In the genomic region with DNA sequence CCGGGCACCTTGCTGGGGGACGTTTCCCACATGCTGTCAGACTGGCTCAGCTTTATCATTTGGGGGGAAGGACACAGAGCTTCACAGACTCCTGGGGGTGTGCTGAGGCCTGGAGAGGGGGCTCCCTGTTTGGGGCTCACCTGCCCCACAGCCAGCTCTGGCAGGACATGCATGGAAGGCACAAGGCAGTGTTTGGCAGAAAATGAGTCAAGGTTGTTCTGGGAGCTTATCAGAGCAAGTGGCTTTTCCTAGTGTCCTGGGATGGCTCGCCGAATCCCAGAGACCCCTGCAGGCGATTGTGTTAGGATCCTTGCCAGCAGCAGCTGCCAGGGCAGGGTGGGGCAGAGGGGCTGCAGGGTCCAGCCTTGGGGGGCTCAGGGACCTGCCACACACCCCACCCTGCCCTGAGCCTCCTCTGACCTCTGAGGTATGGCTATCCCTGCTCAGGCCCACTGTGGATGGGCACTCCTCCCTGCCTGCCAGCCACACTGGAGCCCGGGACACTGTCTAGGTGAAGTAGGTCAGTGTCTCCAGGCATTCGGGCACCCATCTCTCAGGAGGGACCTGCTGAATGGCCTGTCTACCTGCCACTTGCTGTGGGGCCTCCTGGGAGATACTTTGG, we compare ENCODE assay signal across 14 cellular contexts.
DNase-seq lines count a peak whose midpoint lies in the region; ATAC-seq and TF ChIP-seq lines count a peak whose summit lies in the region.
"Had no signal": no experiment of that assay in that cellular context is flagged by ENCODE, and none has a peak within 500 bp of the region (broad histone marks: within the 10 kb centered on the region; RNA-seq: fewer than 3 reads in every experiment).

No MANE protein-coding gene starts in this region.

- no peak overlapping the region for H2BK12ac ChIP-seq in neuronal stem cell (ENCODE audit: low read length)

- H4K91ac ChIP-seq in neuronal stem cell (ENCODE audit: low read depth, low read length, poor library complexity): no peak overlapping the region

- H3K4me1 ChIP-seq in right cardiac atrium (ENCODE audit: control insufficient read depth, insufficient read depth, low read length) (no peaks in the 10 kb centered on the region), right atrium auricular region (no peaks in the 10 kb centered on the region), endodermal cell (ENCODE audit: control insufficient read depth, insufficient read depth, low read length) (peaks cover 44% of the 10 kb centered on the region), neuronal stem cell (ENCODE audit: control insufficient read depth in 2 of 2, insufficient read depth in 1 of 2, low read depth in 1 of 2, low read length in 2 of 2) (peaks cover 3 to 9% of the 10 kb centered on the region in 2 donors)
- H3K4me1 ChIP-seq: BE2C, Caco-2 had no signal

- peaks cover 50% of the 10 kb centered on the region for H3K4me1 Mint-ChIP-seq in endodermal cell
- H3K4me1 Mint-ChIP-seq: CD4-positive, CD25-positive, alpha-beta regulatory T cell had no signal

- no peaks in the 10 kb centered on the region for H3K36me3 ChIP-seq in right atrium auricular region
- H3K36me3 ChIP-seq in endodermal cell (ENCODE audit: control insufficient read depth, insufficient read depth, low read length): no peaks in the 10 kb centered on the region
- H3K36me3 ChIP-seq in neuronal stem cell (replicated peaks in 1 of 2; ENCODE audit: control insufficient read depth in 2 of 2, insufficient read depth in 2 of 2, low read length in 2 of 2): no peaks in the 10 kb centered on the region
- H3K36me3 ChIP-seq: BE2C had no signal

- TF ChIP-seq CTCF in right atrium auricular region (IDR thresholded peaks at IDR 0.05): no peak
- no peak for TF ChIP-seq CTCF in endodermal cell (conservative IDR thresholded peaks at IDR 0.05)

- H2BK15ac ChIP-seq in neuronal stem cell (ENCODE audit: low read length): no peak overlapping the region

- H3K4me2 ChIP-seq in neuronal stem cell (ENCODE audit: insufficient read depth, low read length, poor library complexity, severe bottlenecking): no peak overlapping the region

- H3K14ac ChIP-seq in neuronal stem cell (ENCODE audit: low read length): no peak overlapping the region

- peak in 2 of 3 donors; percentile 16 to 21 for DNase-seq in right cardiac atrium
- DNase-seq in right atrium auricular region (ENCODE audit: low spot score): no peak
- no peak for DNase-seq in endodermal cell
- no peak for DNase-seq in neuronal stem cell (ENCODE audit: low spot score)
- DNase-seq: ACHN; BE2C; C1 segment of cervical spinal cord; Caco-2; CD4-positive, CD25-positive, alpha-beta regulatory T cell; GM23248; HCEC 1CT had no signal

- H2BK120ac ChIP-seq in neuronal stem cell (ENCODE audit: low read depth, low read length): no peak overlapping the region

- H3K4me3 Mint-ChIP-seq in endodermal cell: no peak overlapping the region
- H3K4me3 Mint-ChIP-seq: CD4-positive, CD25-positive, alpha-beta regulatory T cell had no signal

- no peaks in the 10 kb centered on the region for H3K36me3 Mint-ChIP-seq in endodermal cell (ENCODE audit: low read depth)
- H3K36me3 Mint-ChIP-seq: CD4-positive, CD25-positive, alpha-beta regulatory T cell had no signal

- H3K9me3 Mint-ChIP-seq in endodermal cell: no peaks in the 10 kb centered on the region

- ATAC-seq in right cardiac atrium (peak in 1 of 2 donors; percentile 26), GM18870 (IDR thresholded peaks at IDR 0.05; ENCODE audit: unreplicated experiment) (no peak), HG03520 (IDR thresholded peaks at IDR 0.05; ENCODE audit: unreplicated experiment) (no peak)

- peak overlapping the region; percentile 15 for H2BK5ac ChIP-seq in neuronal stem cell (ENCODE audit: low read length)

- H3K4me3 ChIP-seq in right cardiac atrium (ENCODE audit: low read length): no peak overlapping the region
- H3K4me3 ChIP-seq in right atrium auricular region: no peak overlapping the region
- no peak overlapping the region for H3K4me3 ChIP-seq in endodermal cell (ENCODE audit: low read length)
- H3K4me3 ChIP-seq in neuronal stem cell (ENCODE audit: low read length in 2 of 2): no peak overlapping the region
- H3K4me3 ChIP-seq: GM23248 had no signal

- peaks cover 2% of the 10 kb centered on the region for H3K79me1 ChIP-seq in neuronal stem cell (ENCODE audit: low read depth, low read length)

- no peaks in the 10 kb centered on the region for H3K27me3 ChIP-seq in right cardiac atrium (ENCODE audit: control insufficient read depth, insufficient read depth)
- no peaks in the 10 kb centered on the region for H3K27me3 ChIP-seq in right atrium auricular region
- H3K27me3 ChIP-seq in endodermal cell (ENCODE audit: control insufficient read depth, insufficient read depth, low read length, poor library complexity, severe bottlenecking): no peaks in the 10 kb centered on the region
- no peaks in the 10 kb centered on the region for H3K27me3 ChIP-seq in neuronal stem cell (ENCODE audit: control insufficient read depth in 3 of 3, insufficient read depth in 3 of 3, low read depth in 1 of 3, low read length in 3 of 3)
- H3K27me3 ChIP-seq: BE2C had no signal

- H3K27ac ChIP-seq in right cardiac atrium (ENCODE audit: low read length) (no peak overlapping the region), right atrium auricular region (no peak overlapping the region), endodermal cell (ENCODE audit: low read depth, low read length) (no peak overlapping the region), neuronal stem cell (replicated peaks; ENCODE audit: low read length) (no peak overlapping the region)
- H3K27ac ChIP-seq: GM23248, HL-60 had no signal

- no peak overlapping the region for H2AFZ ChIP-seq in neuronal stem cell (ENCODE audit: low read length)
- H2AFZ ChIP-seq: GM23248 had no signal

- peak overlapping the region; percentile 13 for H3K23ac ChIP-seq in neuronal stem cell (ENCODE audit: low read depth, low read length, poor library complexity)

- peak overlapping the region; percentile 71 for H3K27ac Mint-ChIP-seq in endodermal cell
- H3K27ac Mint-ChIP-seq: CD4-positive, CD25-positive, alpha-beta regulatory T cell had no signal

- no peaks in the 10 kb centered on the region for H3K9me3 ChIP-seq in right cardiac atrium (ENCODE audit: control insufficient read depth, low read length)
- no peaks in the 10 kb centered on the region for H3K9me3 ChIP-seq in right atrium auricular region
- no peaks in the 10 kb centered on the region for H3K9me3 ChIP-seq in endodermal cell (ENCODE audit: control insufficient read depth, low read length)
- H3K9me3 ChIP-seq in neuronal stem cell (replicated peaks in 1 of 2; ENCODE audit: control insufficient read depth in 2 of 2, insufficient read depth in 1 of 2, low read depth in 1 of 2, low read length in 2 of 2): no peaks in the 10 kb centered on the region
- H3K9me3 ChIP-seq: Caco-2 had no signal

- H4K8ac ChIP-seq in neuronal stem cell (ENCODE audit: low read depth, low read length): no peak overlapping the region

- 50% methylated on average over 7 of the region's 7 CpGs for WGBS in right cardiac atrium
- WGBS in endodermal cell (ENCODE audit: insufficient coverage in 1 of 2, insufficient read length in 1 of 2), 2 experiments: 80 to 86% methylated on average over 5 to 7 of the region's 7 CpGs
- no CpG with 5 or more reads among the region's 7 CpGs for WGBS in neuronal stem cell (ENCODE audit: extremely low coverage in 2 of 2, insufficient read length in 2 of 2, insufficient replicate concordance in 1 of 2), 2 donors

- H3K9ac ChIP-seq in endodermal cell (ENCODE audit: extremely low read depth, low read length, poor library complexity, severe bottlenecking): no peak overlapping the region
- no peak overlapping the region for H3K9ac ChIP-seq in neuronal stem cell (ENCODE audit: low read depth, low read length, poor library complexity)
- H3K9ac ChIP-seq: GM23248 had no signal

- H3K27me3 Mint-ChIP-seq in endodermal cell (ENCODE audit: insufficient read depth): no peaks in the 10 kb centered on the region
- H3K27me3 Mint-ChIP-seq: CD4-positive, CD25-positive, alpha-beta regulatory T cell had no signal

- H2AK5ac ChIP-seq in neuronal stem cell (ENCODE audit: low read depth, low read length): peak overlapping the region; percentile 19

- H3K18ac ChIP-seq in neuronal stem cell (ENCODE audit: low read length): peak overlapping the region; percentile 28

- intact Hi-C loops in right cardiac atrium (cut with DNase I): no loop called here

- H3K4ac ChIP-seq in neuronal stem cell (ENCODE audit: low read length): no peak overlapping the region

Comparison
In these comparisons a context has a peak if more than half of its experiments do, and no peak if none do; other contexts are left out.
1. DNase-seq: peak in right cardiac atrium (2 of 3); none in right atrium auricular region (single experiment), endodermal cell (single experiment) and neuronal stem cell (single experiment).